19 cellular contexts compared by ENCODE assay signal in genomic region chr6:34176261-34177031, GRCh38. TPM values are rescaled to one million over a fixed set of nuclear protein-coding genes. Genes with fewer than 3 reads are reported as not detected.
DNase-seq lines count a peak whose midpoint lies in the region; ATAC-seq and TF ChIP-seq lines count a peak whose summit lies in the region.
"Had no signal": no experiment of that assay in that cellular context is flagged by ENCODE, and none has a peak within 500 bp of the region (broad histone marks: within the 10 kb centered on the region; RNA-seq: fewer than 3 reads in every experiment).

No MANE protein-coding gene starts in this region.

- intact Hi-C loops in IMR-90 (cut with micrococcal nuclease) (no loop called here), tibial artery (cut with DNase I; ENCODE audit: low total_unique reads) (loop anchor here (10.0 kb wide), 1 partner anchor 438 kb away; no protein-coding TSS in a partner anchor)

- H3K27ac ChIP-seq in IMR-90 (ENCODE audit: insufficient read depth, low read length) (no peak overlapping the region), tibial artery (no peak overlapping the region)
- H3K27ac ChIP-seq: 22Rv1; BLaER1 treated with 17β-estradiol and CSF1 and Interleukin-3, amounts not matched to agents 10 nM and 100 nM had no signal

- H3K4me2 ChIP-seq in IMR-90 (ENCODE audit: low read depth, low read length), result no peak overlapping the region
- H3K4me2 ChIP-seq: BLaER1 treated with 17β-estradiol and CSF1 and Interleukin-3, amounts not matched to agents 10 nM and 100 nM had no signal

- H3K9me3 ChIP-seq in IMR-90 (ENCODE audit: control insufficient read depth, insufficient read depth, low read length) (no peaks in the 10 kb centered on the region), tibial artery (no peaks in the 10 kb centered on the region)

- H3K27me3 ChIP-seq in IMR-90 (ENCODE audit: control insufficient read depth, insufficient read depth, low read length), result peaks cover 15% of the 10 kb centered on the region
- H3K27me3 ChIP-seq in tibial artery, result peaks cover 0 to 22% of the 10 kb centered on the region in 2 donors
- H3K27me3 ChIP-seq: BLaER1 treated with 17β-estradiol and CSF1 and Interleukin-3, amounts not matched to agents 10 nM and 100 nM had no signal

- H3K79me1 ChIP-seq in IMR-90 (ENCODE audit: low read depth in 1 of 2, low read length in 2 of 2), result no peaks in the 10 kb centered on the region

- TF ChIP-seq RAD21 in IMR-90 (IDR thresholded peaks at IDR 0.05; ENCODE audit: low read length), result no peak

- in situ Hi-C loops in IMR-90 (cut with MboI; ENCODE audit: low sequenced_read_pairs), result no loop called here

- POLR2A ChIA-PET in IMR-90 (lab: Charles Lee; ENCODE audit: unreplicated experiment), result no interaction called here

- no peaks in the 10 kb centered on the region for H3K9me1 ChIP-seq in IMR-90 (ENCODE audit: insufficient read depth, low read length)

- H2BK120ac ChIP-seq in IMR-90 (ENCODE audit: low read depth, low read length), result no peak overlapping the region

- H3K23ac ChIP-seq in IMR-90 (ENCODE audit: low read depth, low read length), result no peak overlapping the region

- no peak overlapping the region for H4K5ac ChIP-seq in IMR-90 (ENCODE audit: low read depth, low read length)

- no peak overlapping the region for H2BK15ac ChIP-seq in IMR-90 (ENCODE audit: low read depth, low read length)

- no peak overlapping the region for H3K14ac ChIP-seq in IMR-90 (replicated peaks; ENCODE audit: low read depth, low read length)

- ATAC-seq in IMR-90 (ENCODE audit: low read depth) (no peak), GM18505 (IDR thresholded peaks at IDR 0.05; ENCODE audit: unreplicated experiment) (no peak)
- ATAC-seq: PC-3 had no signal

- H4K8ac ChIP-seq in IMR-90 (ENCODE audit: low read depth in 2 of 2, low read length in 2 of 2), result no peak overlapping the region

- H3K36me3 ChIP-seq in IMR-90 (ENCODE audit: control insufficient read depth, insufficient read depth, low read length), result no peaks in the 10 kb centered on the region
- no peaks in the 10 kb centered on the region for H3K36me3 ChIP-seq in tibial artery
- H3K36me3 ChIP-seq: BLaER1 treated with 17β-estradiol and CSF1 and Interleukin-3, amounts not matched to agents 10 nM and 100 nM had no signal

- H3K56ac ChIP-seq in IMR-90 (ENCODE audit: extremely low read depth, insufficient read depth, low read length), result no peak overlapping the region

- H2AFZ ChIP-seq in IMR-90 (replicated peaks; ENCODE audit: low read length, poor library complexity), result peak overlapping the region; percentile 67

- no peak overlapping the region for H2AK9ac ChIP-seq in IMR-90 (replicated peaks; ENCODE audit: low read depth, low read length, poor library complexity)

- no peak overlapping the region for H3K4ac ChIP-seq in IMR-90 (ENCODE audit: low read depth, low read length)

- dilution Hi-C loops in IMR-90 (cut with HindIII; ENCODE audit: low sequenced_read_pairs, unreplicated experiment), result no loop called here

- DNase-seq in DMS53 (lab: John Stamatoyannopoulos, UW), result peak; percentile 11
- DNase-seq in DMS53 treated with DMSO at 0.1 percent for 48 hours (lab: John Stamatoyannopoulos, UW; ENCODE audit: unreplicated experiment), result no peak
- DNase-seq in IMR-90, result no peak
- DNase-seq in islet precursor cell, result peak; percentile 40
- DNase-seq in stimulated activated CD8-positive, alpha-beta memory T cell treated with anti-CD3 and anti-CD28 coated beads, Interleukin-4, amount 100 ng/mL, for 48 hours, result peak; percentile 19
- DNase-seq in tibial artery, result no peak
- DNase-seq in activated CD4-positive, alpha-beta T cell treated with anti-CD3 and anti-CD28 coated beads, Interleukin-2, amount 50 U/mL, for 4 hours, result no peak
- DNase-seq: DMS 273 treated with DMSO at 0.1 percent for 48 hours; EL; NCI-H1436 treated with DMSO at 0.1 percent for 48 hours; NCI-H2227 treated with DMSO at 0.1 percent for 48 hours; NCI-H526; NK-92 treated with Interleukin-12 subunit alpha and Interleukin-12 subunit beta, amount 100 ng/mL, for 24 hours; PC-3; SHP77 had no signal

- TF ChIP-seq CTCF in IMR-90 (conservative IDR thresholded peaks at IDR 0.05; ENCODE audit: low read depth, low read length) (no peak), tibial artery (IDR thresholded peaks at IDR 0.05) (no peak)

- H3K4me3 ChIP-seq in IMR-90 (ENCODE audit: insufficient read depth, low read depth, low read length) (no peak overlapping the region), tibial artery (no peak overlapping the region)
- H3K4me3 ChIP-seq: BLaER1 treated with 17β-estradiol and CSF1 and Interleukin-3, amounts not matched to agents 10 nM and 100 nM had no signal

- H3K4me1 ChIP-seq in IMR-90 (ENCODE audit: control insufficient read depth, insufficient read depth, low read length) (no peaks in the 10 kb centered on the region), tibial artery (no peaks in the 10 kb centered on the region)

- 100% methylated on average over 1 of the region's 9 CpGs; no CpG with 5 or more reads in 1 of the 2 experiments for WGBS in IMR-90 (ENCODE audit: extremely low coverage in 2 of 2, insufficient read length in 1 of 2), 2 experiments

- H2BK20ac ChIP-seq in IMR-90 (ENCODE audit: low read depth, low read length), result no peak overlapping the region

- H4K91ac ChIP-seq in IMR-90 (ENCODE audit: insufficient read depth, low read depth, low read length), result no peak overlapping the region

- H2BK5ac ChIP-seq in IMR-90 (ENCODE audit: low read depth, low read length, poor library complexity, severe bottlenecking), result no peak overlapping the region

- no peak overlapping the region for H2AK5ac ChIP-seq in IMR-90 (ENCODE audit: low read depth, low read length)

- BruUV-seq in IMR-90 (replicated peaks; lab: Mats Ljungman, UMichigan), result no TSS peak

- H3K18ac ChIP-seq in IMR-90 (ENCODE audit: low read depth, low read length), result no peak overlapping the region

- H3K9ac ChIP-seq in IMR-90 (ENCODE audit: low read depth, low read length), result no peak overlapping the region
- H3K9ac ChIP-seq: BLaER1 treated with 17β-estradiol and CSF1 and Interleukin-3, amounts not matched to agents 10 nM and 100 nM had no signal

- no peaks in the 10 kb centered on the region for H4K20me1 ChIP-seq in IMR-90 (ENCODE audit: insufficient read depth, low read length)
- H4K20me1 ChIP-seq: BLaER1 treated with 17β-estradiol and CSF1 and Interleukin-3, amounts not matched to agents 10 nM and 100 nM had no signal

- TF ChIP-seq POLR2A in IMR-90 (IDR thresholded peaks at IDR 0.05; ENCODE audit: low read depth, low read length), result no peak
- no peak for TF ChIP-seq POLR2A in GM18505 (IDR thresholded peaks at IDR 0.05; ENCODE audit: borderline replicate concordance, extremely low read depth, insufficient read depth, insufficient read length)

- CTCF ChIA-PET in IMR-90 (lab: Yijun Ruan, JAX), result no interaction called here

TF ChIP-seq in IMR-90, 13 proteins besides CTCF, POLR2A, EP300 and RAD21:
- TF ChIP-seq SMC3 (IDR thresholded peaks at IDR 0.05; ENCODE audit: low read depth, low read length), result no peak
- no peak for TF ChIP-seq RFX5 (IDR thresholded peaks at IDR 0.05; ENCODE audit: low read depth, low read length)
- TF ChIP-seq MAZ (IDR thresholded peaks at IDR 0.05; ENCODE audit: borderline replicate concordance, low read depth, low read length), result no peak

RNA-seq across cellular contexts. Expression of gene GRM4, which starts 30.6 kb away (rescaled TPM):
- not detected in 2 replicates for total RNA-seq in IMR-90 (2012; rRNA removed)
- polyA plus RNA-seq in IMR-90 (2012; rRNA removed), result 0.02 and 0.03 TPM in 2 replicates
- polyA plus RNA-seq in IMR-90 (2012; cell fraction: cytosol; rRNA removed), result 0.01 and 0.10 TPM in 2 replicates
- 0.06 and 0.17 TPM in 2 replicates for polyA plus RNA-seq in IMR-90 (2012; cell fraction: nucleus; rRNA removed; ENCODE audit: low replicate concordance)
- total RNA-seq: HT-29, PC-3 had no signal

Comparison
In these comparisons a context has a peak if more than half of its experiments do, and no peak if none do; other contexts are left out.
1. DNase-seq: peak in DMS53 (single experiment), islet precursor cell (single experiment) and stimulated activated CD8-positive, alpha-beta memory T cell treated with anti-CD3 and anti-CD28 coated beads, Interleukin-4, amount 100 ng/mL, for 48 hours (single experiment); none in DMS53 treated with DMSO at 0.1 percent for 48 hours (single experiment), IMR-90 (single experiment), tibial artery (0 of 2) and activated CD4-positive, alpha-beta T cell treated with anti-CD3 and anti-CD28 coated beads, Interleukin-2, amount 50 U/mL, for 4 hours (0 of 2).